Comparison of ENCODE assay signal across 8 cellular contexts in genomic region chr19:10510301-10510802, GRCh38. TPM values are rescaled to one million over a fixed set of nuclear protein-coding genes. Genes with fewer than 3 reads are reported as not detected.
DNase-seq lines count a peak whose midpoint lies in the region; TF ChIP-seq lines count a peak whose summit lies in the region.

No MANE protein-coding gene starts in this region.

- H3K27ac ChIP-seq in Peyer's patch (no peak overlapping the region), layer of hippocampus (ENCODE audit: low read depth, low read length) (peak overlapping the region; percentile 24), stomach (no peak overlapping the region)

- H3K9me3 ChIP-seq in Peyer's patch: no peaks in the 10 kb centered on the region
- no peaks in the 10 kb centered on the region for H3K9me3 ChIP-seq in stomach

- DNase-seq in Peyer's patch (peak in 2 of 3 donors; percentile 29 to 68), stomach (no peak), HCEC 1CT (no peak), NCI-H345 treated with DMSO at 0.1 percent for 48 hours (lab: John Stamatoyannopoulos, UW; ENCODE audit: unreplicated experiment) (no peak), foreskin melanocyte (no peak)
- DNase-seq in activated naive CD8-positive, alpha-beta T cell treated with anti-CD3 and anti-CD28 coated beads, Interleukin-2, amount 50 U/mL, for 16 hours (ENCODE audit: low read depth, low spot score): peak; percentile 29

- TF ChIP-seq POLR2A in Peyer's patch (IDR thresholded peaks at IDR 0.05) (no peak), stomach (IDR thresholded peaks at IDR 0.05) (no peak)

- H3K4me1 ChIP-seq in Peyer's patch: peaks cover 0 to 5% (median 3%) of the 10 kb centered on the region in 4 donors
- H3K4me1 ChIP-seq in stomach: peaks cover 9 to 25% (median 21%) of the 10 kb centered on the region in 4 donors

- TF ChIP-seq CTCF in GM12873 (IDR thresholded peaks at IDR 0.05; ENCODE audit: insufficient read depth, low read depth, low read length, missing control alignments) (peak; percentile 87), Peyer's patch (IDR thresholded peaks at IDR 0.05) (peak; percentile 34 to 78 (median 48)), stomach (IDR thresholded peaks at IDR 0.05) (peak in 4 of 7 experiments; percentile 40 to 73 (median 56))

- 4 to 11% (median 6%) methylated on average over 11 to 15 of the region's 15 CpGs for WGBS in stomach, 5 donors

- intact Hi-C loops in stomach (cut with DNase I; ENCODE audit: low total_unique reads): no loop called here

- H3K4me3 ChIP-seq in Peyer's patch: no peak overlapping the region
- no peak overlapping the region for H3K4me3 ChIP-seq in stomach

- peaks cover 0 to 22% of the 10 kb centered on the region in 2 donors for H3K27me3 ChIP-seq in Peyer's patch
- H3K27me3 ChIP-seq in layer of hippocampus (ENCODE audit: control insufficient read depth, insufficient read depth, low read length): peaks cover 4% of the 10 kb centered on the region
- peaks cover 20 to 70% (median 54%) of the 10 kb centered on the region in 3 donors for H3K27me3 ChIP-seq in stomach

- TF ChIP-seq EP300 in stomach (IDR thresholded peaks at IDR 0.05): no peak

- H3K36me3 ChIP-seq in Peyer's patch (no peaks in the 10 kb centered on the region), stomach (no peaks in the 10 kb centered on the region)

RNA-seq across cellular contexts. Expression of gene S1PR5, which starts 6.9 kb away (rescaled TPM):
- total RNA-seq in Peyer's patch (not detected), stomach (under 1 TPM in 1 of 5 donors, not detected in 4; 0.73 TPM)
- polyA plus RNA-seq in stomach: 10 to 100 TPM in 1 of 3 donors, under 1 TPM in 1, not detected in 1; 0.19 to 13.3 TPM

RNA-seq across cellular contexts. Expression of gene KEAP1, which starts 7.2 kb away (rescaled TPM):
- 10 to 100 TPM; 44.2 to 53.6 (median 46.9) TPM for total RNA-seq in Peyer's patch
- total RNA-seq in stomach: 10 to 100 TPM; 15.8 to 84.9 (median 24.6) TPM
- polyA plus RNA-seq in stomach: 10 to 100 TPM; 49.6 to 88.1 (median 52.3) TPM

RNA-seq across cellular contexts. Expression of gene ATG4D, which starts 33.4 kb away (rescaled TPM):
- total RNA-seq in Peyer's patch (100 to 1,000 TPM in 3 of 4 donors, 10 to 100 TPM in 1; 36.3 to 169 (median 150) TPM), stomach (100 to 1,000 TPM in 1 of 5 donors, 10 to 100 TPM in 3, 1 to 10 TPM in 1; 2.3 to 336 (median 26.2) TPM)
- polyA plus RNA-seq in stomach: 10 to 100 TPM; 26.3 to 48.9 (median 27.2) TPM

RNA-seq across cellular contexts. Expression of gene KRI1, which starts 55.5 kb away (rescaled TPM):
- 10 to 100 TPM; 16.3 to 97.4 (median 20.0) TPM for total RNA-seq in Peyer's patch
- total RNA-seq in stomach: 100 to 1,000 TPM in 1 of 5 donors, 10 to 100 TPM in 3, 1 to 10 TPM in 1; 4.2 to 116 (median 18.7) TPM
- 10 to 100 TPM; 11.8 to 35.1 (median 12.5) TPM for polyA plus RNA-seq in stomach

RNA-seq across cellular contexts. Expression of gene CDKN2D, which starts 58.4 kb away (rescaled TPM):
- total RNA-seq in Peyer's patch: 1 to 10 TPM; 3.3 to 7.7 (median 6.4) TPM
- total RNA-seq in stomach: 1 to 10 TPM in 3 of 5 donors, not detected in 2; 4.1 to 8.8 (median 5.5) TPM
- polyA plus RNA-seq in stomach: 10 to 100 TPM in 1 of 3 donors, 1 to 10 TPM in 2; 8.1 to 11.8 (median 9.3) TPM

Comparison
In these comparisons a context has a peak if more than half of its experiments do, and no peak if none do; other contexts are left out.
1. DNase-seq: peak in Peyer's patch (2 of 3) and activated naive CD8-positive, alpha-beta T cell treated with anti-CD3 and anti-CD28 coated beads, Interleukin-2, amount 50 U/mL, for 16 hours (single experiment); none in stomach (single experiment), HCEC 1CT (single experiment), NCI-H345 treated with DMSO at 0.1 percent for 48 hours (single experiment) and foreskin melanocyte (single experiment).
2. Peak in every context shown above with its lines, with median percentiles within 50 percentile points of each other: CTCF ChIP-seq.